ENCODE assay signal across 21 cellular contexts in genomic region chr19:37975071-37975470, GRCh38.
DNase-seq lines count a peak whose midpoint lies in the region; ATAC-seq and TF ChIP-seq lines count a peak whose summit lies in the region.
"Had no signal": no experiment of that assay in that cellular context is flagged by ENCODE, and none has a peak within 500 bp of the region (broad histone marks: within the 10 kb centered on the region; RNA-seq: fewer than 3 reads in every experiment).

No MANE protein-coding gene starts in this region.

- in situ Hi-C loops in mammary epithelial cell (cut with MboI; ENCODE audit: low sequenced_read_pairs in 2 of 2), result no loop called here

- TF ChIP-seq CTCF in MCF 10A (IDR thresholded peaks at IDR 0.05; ENCODE audit: unreplicated experiment) (no peak), mammary epithelial cell (conservative IDR thresholded peaks at IDR 0.05 in 1 of 2, IDR thresholded peaks at IDR 0.05 in 1 of 2; ENCODE audit: extremely low read depth in 1 of 2, insufficient read depth in 1 of 2, low read depth in 1 of 2, low read length in 2 of 2) (no peak), OCI-LY7 (conservative IDR thresholded peaks at IDR 0.05; ENCODE audit: low read length) (peak; percentile 65)

- dilution Hi-C loops in mammary epithelial cell (cut with HindIII; ENCODE audit: low sequenced_read_pairs), result loop anchor here (5.0 kb wide), 1 partner anchor 43 kb away; no protein-coding TSS in a partner anchor

- H3K4me3 ChIP-seq in mammary epithelial cell (replicated peaks in 1 of 3; ENCODE audit: insufficient read depth in 1 of 3, low read depth in 2 of 3, low read length in 3 of 3) (no peak overlapping the region), OCI-LY7 (ENCODE audit: low read depth, low read length, poor library complexity, severe bottlenecking) (peak overlapping the region; percentile 16)
- H3K4me3 ChIP-seq: left lung, right lobe of liver, transverse colon had no signal

- no peaks in the 10 kb centered on the region for H3K36me3 ChIP-seq in mammary epithelial cell (ENCODE audit: insufficient read depth, low read length)
- peaks cover 36% of the 10 kb centered on the region for H3K36me3 ChIP-seq in OCI-LY7 (ENCODE audit: insufficient read depth, low read length)
- H3K36me3 ChIP-seq: left lung, right lobe of liver, transverse colon had no signal

- POLR2A ChIA-PET in MCF 10A (lab: Yijun Ruan, JAX), result no interaction called here
- POLR2A ChIA-PET in OCI-LY7 (lab: Charles Lee), result no interaction called here

- peaks cover 8% of the 10 kb centered on the region for H3K4me1 Mint-ChIP-seq in MCF 10A (ENCODE audit: insufficient read depth, unreplicated experiment)
- H3K4me1 Mint-ChIP-seq in naive B cell, result peaks cover 54 to 94% (median 78%) of the 10 kb centered on the region in 3 donors
- H3K4me1 Mint-ChIP-seq in T-helper 2 cell treated with Interferon-gamma antibody and Interleukin-4, amounts not matched to agents 5 μg/mL and 100 μg/mL, for 36 hours (ENCODE audit: low read depth), result no peaks in the 10 kb centered on the region

- H3K9me3 ChIP-seq in mammary epithelial cell (replicated peaks; ENCODE audit: insufficient read depth, low read length) (no peaks in the 10 kb centered on the region), OCI-LY7 (ENCODE audit: low read length) (peaks cover 31% of the 10 kb centered on the region)

- DNase-seq in MCF 10A (ENCODE audit: unreplicated experiment) (no peak), mammary epithelial cell (no peak), OCI-LY7 (ENCODE audit: low spot score) (peak; percentile 85), naive B cell (no peak), Right ventricle myocardium superior (no peak), COR-L47 (lab: John Stamatoyannopoulos, UW) (no peak)
- DNase-seq in T-helper 2 cell treated with Interferon-gamma antibody and Interleukin-4, amounts not matched to agents 5 μg/mL and 100 μg/mL, for 36 hours (ENCODE audit: low spot score), result no peak
- DNase-seq: activated CD4-positive, CD25-positive, alpha-beta regulatory T cell; activated CD8-positive, alpha-beta T cell treated with anti-CD3 and anti-CD28 coated beads, Interleukin-2, amount 10 ng/mL, durations not matched to agents 7 days and 5 days; activated T-cell treated with anti-CD3 and anti-CD28 coated beads, Interleukin-2, amount 50 U/mL, for 4 hours; C1 segment of cervical spinal cord; GDM1; left lung; NCI-H1105 treated with DMSO at 0.1 percent for 48 hours; NCI-H748 treated with DMSO at 0.1 percent for 48 hours; right lobe of liver; T-helper 2 cell; transverse colon had no signal

- H3K27me3 Mint-ChIP-seq in MCF 10A (ENCODE audit: insufficient read depth, unreplicated experiment) (no peaks in the 10 kb centered on the region), naive B cell (no peaks in the 10 kb centered on the region)
- no peaks in the 10 kb centered on the region for H3K27me3 Mint-ChIP-seq in T-helper 2 cell treated with Interferon-gamma antibody and Interleukin-4, amounts not matched to agents 5 μg/mL and 100 μg/mL, for 36 hours (ENCODE audit: low read depth)
- H3K27me3 Mint-ChIP-seq: stimulated activated naive CD8-positive, alpha-beta T cell treated with anti-CD3 and anti-CD28 coated beads, Interleukin-15, Interleukin-2, amounts not matched to agents 100 ng/mL and 50 ng/mL, for 24 hours had no signal

- H3K27me3 ChIP-seq in mammary epithelial cell (ENCODE audit: insufficient read depth, low read length), result no peaks in the 10 kb centered on the region
- H3K27me3 ChIP-seq: left lung, right lobe of liver, transverse colon had no signal

- H3K79me2 ChIP-seq in mammary epithelial cell (ENCODE audit: insufficient read depth, low read length), result peaks cover 63% of the 10 kb centered on the region
- H3K79me2 ChIP-seq in OCI-LY7 (ENCODE audit: insufficient read depth, low read depth, low read length), result peaks cover 69% of the 10 kb centered on the region; the same call in 1 of the 2 replicates

- H3K27ac ChIP-seq in mammary epithelial cell (ENCODE audit: insufficient read depth, low read depth, low read length) (no peak overlapping the region), OCI-LY7 (ENCODE audit: low read depth, low read length, poor library complexity, severe bottlenecking) (peak overlapping the region; percentile 100)
- H3K27ac ChIP-seq: left lung, right lobe of liver, transverse colon had no signal

- H3K4me1 ChIP-seq in mammary epithelial cell (ENCODE audit: insufficient read depth, low read length) (peaks cover 26% of the 10 kb centered on the region), OCI-LY7 (ENCODE audit: insufficient read depth, low read length, poor library complexity, severe bottlenecking) (peaks cover 68% of the 10 kb centered on the region)
- H3K4me1 ChIP-seq: left lung, right lobe of liver had no signal

- ATAC-seq in naive B cell (ENCODE audit: low read depth in 2 of 2), result peak; percentile 11 to 31
- no peak for ATAC-seq in Right ventricle myocardium superior (ENCODE audit: poor library complexity)
- no peak for ATAC-seq in GM21360 (IDR thresholded peaks at IDR 0.05; ENCODE audit: unreplicated experiment)
- ATAC-seq: activated CD8-positive, alpha-beta T cell treated with anti-CD3 and anti-CD28 coated beads, Interleukin-2, amount 10 ng/mL, durations not matched to agents 7 days and 5 days; activated naive CD4-positive, alpha-beta T cell treated with anti-CD3 and anti-CD28 coated beads, Interleukin-2, amount 50 U/mL, for 72 hours; activated T-cell treated with anti-CD3 and anti-CD28 coated beads, Interleukin-2, amount 50 U/mL, for 4 hours; left lung had no signal

- H3K9me2 ChIP-seq in OCI-LY7 (ENCODE audit: insufficient read depth, low read length), result no peaks in the 10 kb centered on the region

- H3K4me2 ChIP-seq in mammary epithelial cell (ENCODE audit: insufficient read depth, low read depth, low read length) (no peak overlapping the region), OCI-LY7 (ENCODE audit: low read length) (peak overlapping the region; percentile 51)

- peak overlapping the region; percentile 22 for H3K27ac Mint-ChIP-seq in MCF 10A (ENCODE audit: low read depth, unreplicated experiment)
- peak overlapping the region; percentile 93 to 99 (median 98) for H3K27ac Mint-ChIP-seq in naive B cell
- no peak overlapping the region for H3K27ac Mint-ChIP-seq in T-helper 2 cell treated with Interferon-gamma antibody and Interleukin-4, amounts not matched to agents 5 μg/mL and 100 μg/mL, for 36 hours
- H3K27ac Mint-ChIP-seq: activated CD8-positive, alpha-beta T cell treated with anti-CD3 and anti-CD28 coated beads, Interleukin-2, amount 10 ng/mL, durations not matched to agents 7 days and 5 days; stimulated activated naive CD8-positive, alpha-beta T cell treated with anti-CD3 and anti-CD28 coated beads, Interleukin-15, Interleukin-2, amounts not matched to agents 100 ng/mL and 50 ng/mL, for 24 hours had no signal

- H3K9me3 Mint-ChIP-seq in MCF 10A (ENCODE audit: unreplicated experiment), result no peaks in the 10 kb centered on the region
- peaks cover 4 to 13% (median 10%) of the 10 kb centered on the region in 7 donors for H3K9me3 Mint-ChIP-seq in naive B cell
- peaks cover 19% of the 10 kb centered on the region for H3K9me3 Mint-ChIP-seq in T-helper 2 cell treated with Interferon-gamma antibody and Interleukin-4, amounts not matched to agents 5 μg/mL and 100 μg/mL, for 36 hours

- BruUV-seq in MCF 10A (replicated peaks; lab: Mats Ljungman, UMichigan) (no TSS peak), mammary epithelial cell (replicated peaks; lab: Mats Ljungman, UMichigan) (no TSS peak), OCI-LY7 (replicated peaks; lab: Mats Ljungman, UMichigan) (no TSS peak)

- no peak overlapping the region for H3K9ac ChIP-seq in mammary epithelial cell (ENCODE audit: insufficient read depth, low read length)

- intact Hi-C loops in MCF 10A (cut with micrococcal nuclease), result no loop called here
- intact Hi-C loops in mammary epithelial cell (cut with micrococcal nuclease), result no loop called here
- intact Hi-C loops in OCI-LY7 (cut with micrococcal nuclease; ENCODE audit: unreplicated experiment), result loop anchor here (1.0 to 10.0 kb wide), 4 partner anchors 67 to 877 kb away; partner anchors contain the start of gene DPF1
- intact Hi-C loops in Right ventricle myocardium superior (cut with DNase I), result no loop called here

- CTCF ChIA-PET in MCF 10A (lab: Yijun Ruan, JAX) (interaction anchor here (0.6 kb wide), 1 partner anchor 49 kb away, joined by 3 read pairs; no protein-coding TSS in a partner anchor), mammary epithelial cell (lab: Charles Lee; ENCODE audit: low non-redundant PET) (no interaction called here), OCI-LY7 (lab: Charles Lee; ENCODE audit: unreplicated experiment) (interaction anchor here (0.5 to 1.0 kb wide), 3 partner anchors 47 to 71 kb away, joined by 3 to 6 read pairs (median 3); no protein-coding TSS in a partner anchor)

- no peaks in the 10 kb centered on the region for H3K36me3 Mint-ChIP-seq in MCF 10A (ENCODE audit: insufficient read depth, unreplicated experiment)
- H3K36me3 Mint-ChIP-seq in naive B cell, result peaks cover 16 to 27% of the 10 kb centered on the region in 2 donors
- H3K36me3 Mint-ChIP-seq in T-helper 2 cell treated with Interferon-gamma antibody and Interleukin-4, amounts not matched to agents 5 μg/mL and 100 μg/mL, for 36 hours (ENCODE audit: low read depth), result no peaks in the 10 kb centered on the region

- H4K20me1 ChIP-seq in mammary epithelial cell (ENCODE audit: insufficient read depth, low read length) (no peaks in the 10 kb centered on the region), OCI-LY7 (ENCODE audit: insufficient read depth, low read length) (no peaks in the 10 kb centered on the region)

- H2AFZ ChIP-seq in mammary epithelial cell (ENCODE audit: low read depth, low read length), result no peak overlapping the region
- peak overlapping the region; percentile 14; the same call in 1 of the 2 replicates for H2AFZ ChIP-seq in OCI-LY7 (ENCODE audit: low read length)

- H3K4me3 Mint-ChIP-seq in MCF 10A (ENCODE audit: unreplicated experiment) (no peak overlapping the region), naive B cell (peak overlapping the region; percentile 50 to 89 (median 73))
- H3K4me3 Mint-ChIP-seq in T-helper 2 cell treated with Interferon-gamma antibody and Interleukin-4, amounts not matched to agents 5 μg/mL and 100 μg/mL, for 36 hours, result no peak overlapping the region
- H3K4me3 Mint-ChIP-seq: activated CD8-positive, alpha-beta T cell treated with anti-CD3 and anti-CD28 coated beads, Interleukin-2, amount 10 ng/mL, durations not matched to agents 7 days and 5 days; activated T-cell treated with anti-CD3 and anti-CD28 coated beads, Interleukin-2, amount 50 U/mL, for 4 hours; stimulated activated naive CD8-positive, alpha-beta T cell treated with anti-CD3 and anti-CD28 coated beads, Interleukin-15, Interleukin-2, amounts not matched to agents 100 ng/mL and 50 ng/mL, for 24 hours had no signal

- 93% methylated on average over 10 of the region's 13 CpGs for WGBS in mammary epithelial cell (ENCODE audit: low coverage, missing lambda C conversion rate)

Comparison
In these comparisons a context has a peak if more than half of its experiments do, and no peak if none do; other contexts are left out.
1. H3K4me3 Mint-ChIP-seq: peak in naive B cell (8 of 8); none in MCF 10A (single experiment) and T-helper 2 cell treated with Interferon-gamma antibody and Interleukin-4, amounts not matched to agents 5 μg/mL and 100 μg/mL, for 36 hours (single experiment).
2. ATAC-seq: peak in naive B cell (2 of 2); none in Right ventricle myocardium superior (single experiment) and GM21360 (single experiment).